ENCODE assay signal across 8 cellular contexts in genomic region chr11:66510990-66511339, GRCh38. TPM values are rescaled to one million over a fixed set of nuclear protein-coding genes. Genes with fewer than 3 reads are reported as not detected.
DNase-seq lines count a peak whose midpoint lies in the region; ATAC-seq and TF ChIP-seq lines count a peak whose summit lies in the region.

No MANE protein-coding gene starts in this region.

- H3K27me3 ChIP-seq in adrenal gland (no peaks in the 10 kb centered on the region), right lobe of liver (no peaks in the 10 kb centered on the region), thoracic aorta (replicated peaks; ENCODE audit: insufficient read depth) (no peaks in the 10 kb centered on the region)

- H3K27ac ChIP-seq in adrenal gland (no peak overlapping the region), right lobe of liver (no peak overlapping the region), thoracic aorta (no peak overlapping the region)

- intact Hi-C loops in activated CD4-positive, alpha-beta T cell treated with anti-CD3 and anti-CD28 coated beads, Interleukin-2, amount 10 ng/mL, durations not matched to agents 24 days and 14 days (cut with micrococcal nuclease): loop anchor here (1.0 kb wide), 1 partner anchor 35 kb away; the partner anchor contains the start of genes ACTN3 and ZDHHC24
- intact Hi-C loops in adrenal gland (cut with DNase I) (no loop called here), right lobe of liver (cut with DNase I) (no loop called here)

- H3K4me1 ChIP-seq in adrenal gland (replicated peaks in 1 of 2) (peaks cover 8 to 9% of the 10 kb centered on the region in 2 donors), right lobe of liver (peaks cover 0 to 9% (median 0%) of the 10 kb centered on the region in 4 donors), thoracic aorta (ENCODE audit: control insufficient read depth in 1 of 2, low read depth in 2 of 2) (peaks cover 10 to 13% of the 10 kb centered on the region in 2 donors)

- H3K4me3 ChIP-seq in adrenal gland (peak overlapping the region; percentile 49 to 97 (median 75)), right lobe of liver (peak overlapping the region; percentile 72 to 93 (median 74)), thoracic aorta (peak overlapping the region; percentile 90)

- no peaks in the 10 kb centered on the region for H3K9me3 Mint-ChIP-seq in activated CD4-positive, alpha-beta T cell treated with anti-CD3 and anti-CD28 coated beads, Interleukin-2, amount 10 ng/mL, durations not matched to agents 24 days and 14 days

- H3K27me3 Mint-ChIP-seq in activated CD4-positive, alpha-beta T cell treated with anti-CD3 and anti-CD28 coated beads, Interleukin-2, amount 10 ng/mL, durations not matched to agents 24 days and 14 days: no peaks in the 10 kb centered on the region

- no peak for TF ChIP-seq POLR2A in adrenal gland (IDR thresholded peaks at IDR 0.05)
- TF ChIP-seq POLR2A in right lobe of liver (IDR thresholded peaks at IDR 0.05): no peak

- H3K36me3 ChIP-seq in adrenal gland (replicated peaks in 1 of 2) (peaks cover 0 to 12% of the 10 kb centered on the region in 2 donors), right lobe of liver (no peaks in the 10 kb centered on the region), thoracic aorta (peaks cover 7% of the 10 kb centered on the region)

- peak overlapping the region; percentile 67 for H3K27ac Mint-ChIP-seq in activated CD4-positive, alpha-beta T cell treated with anti-CD3 and anti-CD28 coated beads, Interleukin-2, amount 10 ng/mL, durations not matched to agents 24 days and 14 days

- peak overlapping the region; percentile 91 for H3K4me3 Mint-ChIP-seq in activated CD4-positive, alpha-beta T cell treated with anti-CD3 and anti-CD28 coated beads, Interleukin-2, amount 10 ng/mL, durations not matched to agents 24 days and 14 days

- H3K36me3 Mint-ChIP-seq in activated CD4-positive, alpha-beta T cell treated with anti-CD3 and anti-CD28 coated beads, Interleukin-2, amount 10 ng/mL, durations not matched to agents 24 days and 14 days (ENCODE audit: low read depth): peaks cover 14% of the 10 kb centered on the region

- no peak for TF ChIP-seq CTCF in adrenal gland (IDR thresholded peaks at IDR 0.05)
- no peak for TF ChIP-seq CTCF in right lobe of liver (IDR thresholded peaks at IDR 0.05)
- no peak for TF ChIP-seq CTCF in thoracic aorta (IDR thresholded peaks at IDR 0.05)

- H3K9me3 ChIP-seq in adrenal gland (replicated peaks in 1 of 3) (no peaks in the 10 kb centered on the region), right lobe of liver (no peaks in the 10 kb centered on the region), thoracic aorta (no peaks in the 10 kb centered on the region)

- H3K4me1 Mint-ChIP-seq in activated CD4-positive, alpha-beta T cell treated with anti-CD3 and anti-CD28 coated beads, Interleukin-2, amount 10 ng/mL, durations not matched to agents 24 days and 14 days: peaks cover 17% of the 10 kb centered on the region

- peak in 1 of 4 donors; percentile 38 for ATAC-seq in right lobe of liver
- ATAC-seq in thoracic aorta (ENCODE audit: insufficient number of reproducible peaks, low FRiP score, low read depth): no peak
- no peak for ATAC-seq in HG03439 (IDR thresholded peaks at IDR 0.05; ENCODE audit: unreplicated experiment)

- 0 to 11% (median 6%) methylated on average over 2 to 5 of the region's 5 CpGs for WGBS in adrenal gland, 4 donors
- WGBS in right lobe of liver (ENCODE audit: insufficient coverage, low coverage, low lambda C conversion rate, missing lambda C conversion rate): 7% methylated on average over 5 of the region's 5 CpGs

- no peak for DNase-seq in activated CD4-positive, alpha-beta T cell treated with anti-CD3 and anti-CD28 coated beads, Interleukin-2, amount 10 ng/mL, durations not matched to agents 24 days and 14 days
- no peak for DNase-seq in activated CD4-positive, alpha-beta T cell treated with anti-CD3 and anti-CD28 coated beads, Interleukin-2, amount 50 U/mL, for 1 hour
- DNase-seq in adrenal gland (no peak), right lobe of liver (no peak), thoracic aorta (ENCODE audit: low spot score) (no peak), SHP77 (lab: John Stamatoyannopoulos, UW) (no peak), mesenteric fat pad (ENCODE audit: low spot score) (no peak)

RNA-seq across cellular contexts. Expression of gene BBS1, which starts 0.5 kb away (rescaled TPM):
- total RNA-seq in activated CD4-positive, alpha-beta T cell treated with anti-CD3 and anti-CD28 coated beads, Interleukin-2, amount 10 ng/mL, durations not matched to agents 24 days and 14 days: 17.6 and 18.3 TPM in 2 replicates
- total RNA-seq in adrenal gland (100 to 1,000 TPM in 2 of 8 donors, 10 to 100 TPM in 6; 27.7 to 132 (median 57.8) TPM), right lobe of liver (10 to 100 TPM in 4 of 6 experiments, 1 to 10 TPM in 2; 6.2 to 18.1 (median 11.2) TPM), thoracic aorta (100 to 1,000 TPM in 1 of 2 donors, 10 to 100 TPM in 1; 90.3 to 114 TPM), mesenteric fat pad (14.8 TPM)
- polyA plus RNA-seq in adrenal gland: 10 to 100 TPM; 24.1 to 39.5 (median 26.7) TPM

RNA-seq across cellular contexts. Expression of gene DPP3, which starts 30.7 kb away (rescaled TPM):
- total RNA-seq in activated CD4-positive, alpha-beta T cell treated with anti-CD3 and anti-CD28 coated beads, Interleukin-2, amount 10 ng/mL, durations not matched to agents 24 days and 14 days: 97.1 and 106 TPM in 2 replicates
- total RNA-seq in adrenal gland: 10 to 100 TPM; 25.5 to 52.2 (median 39.4) TPM
- 10 to 100 TPM; 23.6 to 27.2 (median 24.3) TPM for polyA plus RNA-seq in adrenal gland
- 10 to 100 TPM; 18.0 to 25.6 (median 22.0) TPM for total RNA-seq in right lobe of liver
- 10 to 100 TPM; 20.2 to 22.2 TPM for total RNA-seq in thoracic aorta
- total RNA-seq in mesenteric fat pad: 26.5 TPM

RNA-seq across cellular contexts. Expression of gene ZDHHC24, which starts 34.9 kb away (rescaled TPM):
- 12.2 and 13.9 TPM in 2 replicates for total RNA-seq in activated CD4-positive, alpha-beta T cell treated with anti-CD3 and anti-CD28 coated beads, Interleukin-2, amount 10 ng/mL, durations not matched to agents 24 days and 14 days
- total RNA-seq in adrenal gland (10 to 100 TPM; 15.1 to 34.7 (median 23.6) TPM), right lobe of liver (10 to 100 TPM in 1 of 6 experiments, 1 to 10 TPM in 5; 3.6 to 15.5 (median 5.8) TPM), thoracic aorta (10 to 100 TPM; 10.2 to 15.7 TPM), mesenteric fat pad (14.1 TPM)
- polyA plus RNA-seq in adrenal gland: 10 to 100 TPM in 1 of 3 donors, 1 to 10 TPM in 2; 8.6 to 12.8 (median 9.7) TPM

RNA-seq across cellular contexts. Expression of gene ACTN3, which starts 35.7 kb away (rescaled TPM):
- 0.07 TPM in 2 replicates for total RNA-seq in activated CD4-positive, alpha-beta T cell treated with anti-CD3 and anti-CD28 coated beads, Interleukin-2, amount 10 ng/mL, durations not matched to agents 24 days and 14 days
- total RNA-seq in adrenal gland (under 1 TPM in 1 of 8 donors, not detected in 7; 0.26 TPM), right lobe of liver (not detected), thoracic aorta (not detected), mesenteric fat pad (0.10 TPM)
- polyA plus RNA-seq in adrenal gland: under 1 TPM; 0.09 to 0.16 (median 0.13) TPM

RNA-seq across cellular contexts. Expression of gene PELI3, which starts 44.3 kb away (rescaled TPM):
- 16.1 and 18.3 TPM in 2 replicates for total RNA-seq in activated CD4-positive, alpha-beta T cell treated with anti-CD3 and anti-CD28 coated beads, Interleukin-2, amount 10 ng/mL, durations not matched to agents 24 days and 14 days
- 10 to 100 TPM; 15.2 to 34.3 (median 21.8) TPM for total RNA-seq in adrenal gland
- polyA plus RNA-seq in adrenal gland: 10 to 100 TPM in 2 of 3 donors, 1 to 10 TPM in 1; 6.4 to 24.5 (median 13.0) TPM
- 1 to 10 TPM; 2.0 to 5.3 (median 3.2) TPM for total RNA-seq in right lobe of liver
- total RNA-seq in thoracic aorta: 10 to 100 TPM; 29.1 to 47.1 TPM
- total RNA-seq in mesenteric fat pad: 11.6 TPM
